19 cellular contexts compared by ENCODE assay signal in genomic region chr6:55023231-55023630, GRCh38.
DNase-seq lines count a peak whose midpoint lies in the region; ATAC-seq lines count a peak whose summit lies in the region.
"Had no signal": no experiment of that assay in that cellular context is flagged by ENCODE, and none has a peak within 500 bp of the region (broad histone marks: within the 10 kb centered on the region; RNA-seq: fewer than 3 reads in every experiment).

No MANE protein-coding gene starts in this region.

- ATAC-seq in HG02938 (IDR thresholded peaks at IDR 0.05; ENCODE audit: unreplicated experiment) (peak; percentile 82), GM21825 (IDR thresholded peaks at IDR 0.05; ENCODE audit: unreplicated experiment) (no peak)
- ATAC-seq: activated CD8-positive, alpha-beta T cell treated with anti-CD3 and anti-CD28 coated beads, Interleukin-2, amount 10 ng/mL, durations not matched to agents 7 days and 5 days; left lobe of liver had no signal

- DNase-seq in Kasumi-1 (lab: John Stamatoyannopoulos, UW) (peak; percentile 72 to 81), OCI-M1 (lab: John Stamatoyannopoulos, UW) (peak; percentile 79), HK-2 (ENCODE audit: unreplicated experiment) (no peak), GF-D8 (lab: John Stamatoyannopoulos, UW) (no peak), NCI-H2227 (lab: John Stamatoyannopoulos, UW; ENCODE audit: unreplicated experiment) (no peak)
- DNase-seq: activated CD8-positive, alpha-beta T cell treated with anti-CD3 and anti-CD28 coated beads, Interleukin-2, amount 10 ng/mL, durations not matched to agents 7 days and 5 days; activated naive CD4-positive, alpha-beta T cell treated with Interleukin-2 at 50 U/mL for 16 hours; activated T-cell treated with anti-CD3 and anti-CD28 coated beads, Interleukin-2, amount 50 U/mL, for 24 hours; amniotic stem cell; dermis blood vessel endothelial cell; head of caudate nucleus; midbrain; NCI-H146; NCI-H2171 treated with DMSO at 0.1 percent for 48 hours; NCI-H748 treated with DMSO at 0.1 percent for 48 hours; stimulated activated CD4-positive, alpha-beta T cell treated with anti-CD3 and anti-CD28 coated beads, Interleukin-2, amount 100 ng/mL, for 24 hours had no signal

Comparison
In these comparisons a context has a peak if more than half of its experiments do, and no peak if none do; other contexts are left out.
1. DNase-seq: peak in Kasumi-1 (2 of 2) and OCI-M1 (single experiment); none in HK-2 (single experiment), GF-D8 (single experiment) and NCI-H2227 (single experiment).